Comparison of ENCODE assay signal across 11 cellular contexts in the genomic region with DNA sequence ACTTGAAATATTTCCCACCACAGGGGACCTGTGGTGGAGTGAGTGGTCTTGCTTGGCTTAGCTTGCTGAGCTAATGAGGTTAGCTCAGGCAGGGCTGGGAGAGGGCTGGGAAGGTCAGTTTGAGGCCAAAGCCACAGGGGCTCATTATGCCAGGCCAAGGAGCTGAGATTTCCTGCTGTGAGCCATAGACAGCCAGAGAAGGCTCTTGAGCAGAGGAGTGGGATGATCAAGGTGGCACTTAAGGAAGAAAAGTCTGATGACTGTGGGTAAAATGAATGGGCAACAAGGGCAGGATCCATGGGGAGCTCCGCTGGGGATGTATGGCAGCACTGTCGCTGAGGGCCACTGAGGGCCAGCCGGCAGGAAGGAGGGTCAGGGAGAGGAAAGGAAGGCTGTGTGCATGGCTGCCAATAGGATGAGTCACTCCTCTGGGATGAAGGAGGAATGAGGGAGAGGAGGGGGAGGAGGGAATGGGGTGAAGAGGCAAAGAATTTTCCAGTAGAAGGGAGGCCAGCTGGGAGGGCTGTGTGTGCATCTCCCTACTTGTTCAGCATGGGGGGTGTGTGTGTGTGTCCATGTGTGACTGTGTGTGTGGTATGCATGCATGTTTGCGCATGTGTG. TPM values are rescaled to one million over a fixed set of nuclear protein-coding genes. Genes with fewer than 3 reads are reported as not detected.
DNase-seq lines count a peak whose midpoint lies in the region; ATAC-seq and TF ChIP-seq lines count a peak whose summit lies in the region.
"Had no signal": no experiment of that assay in that cellular context is flagged by ENCODE, and none has a peak within 500 bp of the region (broad histone marks: within the 10 kb centered on the region; RNA-seq: fewer than 3 reads in every experiment).

No MANE protein-coding gene starts in this region.

- H3K4me3 ChIP-seq in SJCRH30 (no peak overlapping the region), osteoblast (ENCODE audit: insufficient read depth, low read length) (peak overlapping the region; percentile 27), coronary artery (no peak overlapping the region)

- H3K4me2 ChIP-seq in osteoblast (ENCODE audit: insufficient read depth, low read length) = peak overlapping the region; percentile 59

- in situ Hi-C loops in Caki2 (cut with HindIII; ENCODE audit: low pct_unique_long_range_greater_than_20kb, low sequenced_read_pairs) = no loop called here

- no peak for ATAC-seq in GM18520 (IDR thresholded peaks at IDR 0.05; ENCODE audit: unreplicated experiment)
- ATAC-seq in HG03175 (IDR thresholded peaks at IDR 0.05; ENCODE audit: unreplicated experiment) = no peak

- peak; percentile 91 for DNase-seq in Caki2 (ENCODE audit: low read depth)
- peak; percentile 65 to 67 for DNase-seq in SJCRH30
- peak; percentile 72 for DNase-seq in foreskin melanocyte
- DNase-seq in osteoblast (ENCODE audit: insufficient read length, low spot score, missing footprints) = peak; percentile 91
- no peak for DNase-seq in SIG-M5 treated with dmso at 0.1 percent for 504 hours (lab: John Stamatoyannopoulos, UW; ENCODE audit: unreplicated experiment)
- DNase-seq in coronary artery (ENCODE audit: low spot score) = no peak
- DNase-seq: effector CD8-positive, alpha-beta T cell; GDM1 had no signal

- H3K9me3 ChIP-seq in SJCRH30 (replicated peaks) = no peaks in the 10 kb centered on the region
- H3K9me3 ChIP-seq in osteoblast (ENCODE audit: low read depth, low read length) = no peaks in the 10 kb centered on the region

- H3K36me3 ChIP-seq in SJCRH30 (no peaks in the 10 kb centered on the region), osteoblast (ENCODE audit: insufficient read depth, low read length) (no peaks in the 10 kb centered on the region)

- no peaks in the 10 kb centered on the region for H4K20me1 ChIP-seq in osteoblast (ENCODE audit: insufficient read depth, low read length)

- peak overlapping the region; percentile 56 for H2AFZ ChIP-seq in osteoblast (ENCODE audit: low read length)

- H3K27ac ChIP-seq in SJCRH30 (peak overlapping the region; percentile 61), osteoblast (ENCODE audit: low read depth, low read length) (peak overlapping the region; percentile 46), coronary artery (peak overlapping the region in 1 of 2 donors; percentile 51)

- H3K4me1 ChIP-seq in SJCRH30 (peaks cover 16% of the 10 kb centered on the region), osteoblast (ENCODE audit: insufficient read depth, low read length) (peaks cover 25% of the 10 kb centered on the region)

- no peaks in the 10 kb centered on the region for H3K79me2 ChIP-seq in osteoblast (ENCODE audit: insufficient read depth, low read length)

- TF ChIP-seq CTCF in osteoblast (IDR thresholded peaks at IDR 0.05; ENCODE audit: extremely low read depth, low read depth, low read length) (no peak), coronary artery (IDR thresholded peaks at IDR 0.05) (no peak)

- H3K27me3 ChIP-seq in SJCRH30 (no peaks in the 10 kb centered on the region), osteoblast (ENCODE audit: insufficient read depth, low read length) (peaks cover 8% of the 10 kb centered on the region)

RNA-seq across cellular contexts. Expression of gene ZNF488, which starts 18.7 kb away (rescaled TPM):
- 0.41 TPM in 1 of 2 replicates, not detected in the other for total RNA-seq in Caki2 (2014; rRNA removed; shearing (Covaris generic); ENCODE audit: low replicate concordance)
- 2.6 and 2.7 TPM in 2 replicates for total RNA-seq in SJCRH30 (2014; rRNA removed; shearing (Covaris generic))
- under 0.01 and 0.29 TPM in 2 replicates for total RNA-seq in osteoblast

RNA-seq across cellular contexts. Expression of gene RBP3, which starts 54.6 kb away (rescaled TPM):
- not detected in 2 replicates for total RNA-seq in Caki2 (2014; rRNA removed; shearing (Covaris generic); ENCODE audit: low replicate concordance)
- not detected in 2 replicates for total RNA-seq in SJCRH30 (2014; rRNA removed; shearing (Covaris generic))
- total RNA-seq in osteoblast = not detected in 2 replicates
- total RNA-seq: T-helper 2 cell treated with Interferon-gamma antibody and Interleukin-4, amounts not matched to agents 100 ng/mL and 5 ng/mL, for 36 hours had no signal

Comparison
In these comparisons a context has a peak if more than half of its experiments do, and no peak if none do; other contexts are left out.
1. DNase-seq: peak in Caki2 (single experiment), SJCRH30 (2 of 2), foreskin melanocyte (single experiment) and osteoblast (single experiment); none in SIG-M5 treated with dmso at 0.1 percent for 504 hours (single experiment) and coronary artery (single experiment).